ENCODE assay signal across 8 cellular contexts in the genomic region with DNA sequence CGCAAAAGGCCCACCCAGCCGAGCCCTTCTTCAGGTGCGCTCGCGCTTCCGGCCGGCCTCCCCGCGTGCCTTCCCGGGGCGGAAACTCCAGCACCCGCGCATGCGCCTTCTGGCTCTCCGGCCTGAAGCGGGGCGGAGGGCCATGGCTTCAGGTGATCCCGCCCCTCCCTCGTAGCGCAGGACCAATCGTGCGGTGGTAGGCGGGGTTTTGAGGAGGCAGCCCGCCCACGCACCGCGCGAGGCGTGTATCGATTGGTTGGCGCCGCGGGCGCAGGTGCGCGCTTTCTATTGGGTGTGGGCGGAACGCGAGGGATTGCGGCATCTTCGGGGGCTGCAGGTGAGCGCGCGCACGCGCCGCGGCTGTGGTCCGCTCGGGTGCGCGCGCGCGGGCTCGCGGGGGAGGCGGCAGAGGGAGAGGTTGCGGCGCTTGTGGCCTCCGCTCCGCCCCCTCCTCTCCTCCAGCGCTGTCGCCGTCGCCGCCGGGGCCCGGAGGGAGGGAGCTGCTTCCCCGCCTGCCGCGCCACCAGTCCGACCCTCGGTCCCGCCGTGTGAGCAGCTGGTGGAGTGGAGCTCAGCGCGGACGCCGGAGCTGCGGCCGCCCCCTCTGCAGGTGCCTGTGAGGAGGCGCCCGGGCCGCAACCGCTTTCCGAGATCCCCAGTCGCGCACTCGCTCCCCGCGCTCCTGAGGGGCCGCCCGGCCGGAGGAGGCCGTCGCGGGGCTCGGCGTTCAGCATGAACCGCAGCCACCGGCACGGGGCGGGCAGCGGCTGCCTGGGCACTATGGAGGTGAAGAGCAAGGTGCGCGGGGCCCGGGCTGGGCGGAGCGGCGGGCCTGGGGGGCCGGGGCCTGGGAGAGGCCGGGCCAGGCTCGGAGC. TPM values are rescaled to one million over a fixed set of nuclear protein-coding genes. Genes with fewer than 3 reads are reported as not detected.
A peak's percentile ranks its signal among the peaks of the same experiment; 100 is the strongest.
DNase-seq lines count a peak whose midpoint lies in the region; ATAC-seq, FAIRE-seq and TF ChIP-seq lines count a peak whose summit lies in the region.

A gene with protein sequence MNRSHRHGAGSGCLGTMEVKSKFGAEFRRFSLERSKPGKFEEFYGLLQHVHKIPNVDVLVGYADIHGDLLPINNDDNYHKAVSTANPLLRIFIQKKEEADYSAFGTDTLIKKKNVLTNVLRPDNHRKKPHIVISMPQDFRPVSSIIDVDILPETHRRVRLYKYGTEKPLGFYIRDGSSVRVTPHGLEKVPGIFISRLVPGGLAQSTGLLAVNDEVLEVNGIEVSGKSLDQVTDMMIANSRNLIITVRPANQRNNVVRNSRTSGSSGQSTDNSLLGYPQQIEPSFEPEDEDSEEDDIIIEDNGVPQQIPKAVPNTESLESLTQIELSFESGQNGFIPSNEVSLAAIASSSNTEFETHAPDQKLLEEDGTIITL (plus strand): TSS at position 526 of the 875 bp plus-strand sequence. CDS start 207 bp downstream, at position 733.

- H3K9me3 ChIP-seq in HUES6 (ENCODE audit: control insufficient read depth, insufficient read depth, low read depth, low read length) (no peaks in the 10 kb centered on the region), NT2/D1 (ENCODE audit: insufficient read depth, low read length) (no peaks in the 10 kb centered on the region), endodermal cell (ENCODE audit: control insufficient read depth, low read length) (no peaks in the 10 kb centered on the region), mesodermal cell (ENCODE audit: control insufficient read depth, low read length) (no peaks in the 10 kb centered on the region)

- peak within 1 kb of the TSS; percentile 88 for H3K4me3 Mint-ChIP-seq in endodermal cell

- peak within 1 kb of the TSS; percentile 82 for H3K9ac ChIP-seq in HUES6 (ENCODE audit: low read length)
- H3K9ac ChIP-seq in NT2/D1 (ENCODE audit: insufficient read length, low read depth), result peak within 1 kb of the TSS; percentile 92
- H3K9ac ChIP-seq in endodermal cell (ENCODE audit: extremely low read depth, low read length, poor library complexity, severe bottlenecking), result peak within 1 kb of the TSS; percentile 82

- FAIRE-seq in D721Med (lab: Jason Lieb, UNC), result no peak

- H3K36me3 Mint-ChIP-seq in endodermal cell (ENCODE audit: low read depth), result peaks cover 24% of the 10 kb centered on the region

- 0 to 2% methylated on average over 12 to 114 of the region's 114 CpGs for WGBS in endodermal cell (ENCODE audit: insufficient coverage in 1 of 2, insufficient read length in 1 of 2), 2 experiments
- 0 to 1% methylated on average over 83 to 97 of the region's 114 CpGs for WGBS in mesodermal cell (ENCODE audit: insufficient coverage in 2 of 2), 2 experiments

- peak within 1 kb of the TSS; percentile 95 for H3K27ac Mint-ChIP-seq in endodermal cell

- H3K36me3 ChIP-seq in HUES6 (ENCODE audit: control insufficient read depth, insufficient read depth, low read length) (peaks cover 3% of the 10 kb centered on the region; the same call in 1 of the 2 replicates), NT2/D1 (ENCODE audit: insufficient read depth, insufficient read length, low read length) (peaks cover 20% of the 10 kb centered on the region), endodermal cell (ENCODE audit: control insufficient read depth, insufficient read depth, low read length) (peaks cover 9% of the 10 kb centered on the region), mesodermal cell (ENCODE audit: control insufficient read depth, insufficient read depth, low read length) (peaks cover 5% of the 10 kb centered on the region)

- peak; percentile 93 for DNase-seq in D721Med (ENCODE audit: insufficient read length, low spot score)
- DNase-seq in NT2/D1 (ENCODE audit: low read depth, low spot score), result peak; percentile 98
- DNase-seq in activated CD8-positive, alpha-beta memory T cell treated with anti-CD3 and anti-CD28 coated beads, Interleukin-2, amount 50 U/mL, for 24 hours (ENCODE audit: extremely low read depth), result peak; percentile 93
- peak; percentile 100 for DNase-seq in endodermal cell
- DNase-seq in stimulated activated CD8-positive, alpha-beta memory T cell treated with anti-CD3 and anti-CD28 coated beads, Interleukin-15, amount 100 ng/mL, for 1 hour (ENCODE audit: low read depth), result peak; percentile 98

- H3K4me3 ChIP-seq in HUES6 (ENCODE audit: low read depth, low read length) (peak within 1 kb of the TSS; percentile 94), NT2/D1 (ENCODE audit: insufficient read length, low read depth) (peak within 1 kb of the TSS; percentile 88), endodermal cell (ENCODE audit: low read length) (peak within 1 kb of the TSS; percentile 96), mesodermal cell (ENCODE audit: extremely low read depth, insufficient read depth, low read length, poor library complexity, severe bottlenecking) (peak within 1 kb of the TSS; percentile 88)

- peaks cover 23% of the 10 kb centered on the region for H3K4me1 Mint-ChIP-seq in endodermal cell

- H3K27ac ChIP-seq in HUES6 (ENCODE audit: low read depth, low read length), result peak within 1 kb of the TSS; percentile 90
- H3K27ac ChIP-seq in endodermal cell (ENCODE audit: low read depth, low read length), result peak within 1 kb of the TSS; percentile 72
- H3K27ac ChIP-seq in mesodermal cell (ENCODE audit: low read depth, low read length, severe bottlenecking), result peak within 1 kb of the TSS; percentile 58

- H3K27me3 ChIP-seq in HUES6 (ENCODE audit: control insufficient read depth, insufficient read depth, low read length) (no peaks in the 10 kb centered on the region), NT2/D1 (ENCODE audit: insufficient read depth, insufficient read length) (no peaks in the 10 kb centered on the region), endodermal cell (ENCODE audit: control insufficient read depth, insufficient read depth, low read length, poor library complexity, severe bottlenecking) (no peaks in the 10 kb centered on the region)

- ATAC-seq in GM21515 (IDR thresholded peaks at IDR 0.05; ENCODE audit: unreplicated experiment), result peak; percentile 86

- no peak for TF ChIP-seq CTCF in D721Med (IDR thresholded peaks at IDR 0.05; ENCODE audit: insufficient read depth, missing control alignments)
- peak; percentile 10 for TF ChIP-seq CTCF in endodermal cell (conservative IDR thresholded peaks at IDR 0.05)

- H3K4me1 ChIP-seq in HUES6 (ENCODE audit: control insufficient read depth, insufficient read depth, low read length), result peaks cover 25% of the 10 kb centered on the region
- H3K4me1 ChIP-seq in NT2/D1 (ENCODE audit: insufficient read depth, insufficient read length), result peaks cover 14% of the 10 kb centered on the region
- H3K4me1 ChIP-seq in endodermal cell (ENCODE audit: control insufficient read depth, insufficient read depth, low read length), result peaks cover 6% of the 10 kb centered on the region
- H3K4me1 ChIP-seq in mesodermal cell (ENCODE audit: control insufficient read depth, insufficient read depth, low read length, poor library complexity, severe bottlenecking), result peaks cover 37% of the 10 kb centered on the region

- no peaks in the 10 kb centered on the region for H3K9me3 Mint-ChIP-seq in endodermal cell

- H3K27me3 Mint-ChIP-seq in endodermal cell (ENCODE audit: insufficient read depth), result peaks cover 2% of the 10 kb centered on the region

RNA-seq across cellular contexts. Expression of the gene that starts here (rescaled TPM):
- 10 to 100 TPM; 29.0 to 36.7 TPM for total RNA-seq in endodermal cell
- polyA plus RNA-seq in endodermal cell (2013, experiment 1 of 2), result 5.8 TPM
- polyA plus RNA-seq in endodermal cell (2013, experiment 2 of 2), result 7.0 TPM
- polyA plus RNA-seq in mesodermal cell (2013, experiment 1 of 2), result 4.7 TPM
- polyA plus RNA-seq in mesodermal cell (2013, experiment 2 of 2), result 5.9 TPM

Comparison
In these comparisons a context has a peak if more than half of its experiments do, and no peak if none do; other contexts are left out.
1. Peak in every context shown above with its lines: DNase-seq, ATAC-seq, H3K4me3 ChIP-seq and H3K27ac ChIP-seq.